ENCODE assay signal across 8 cellular contexts in genomic region chr17:44707755-44708400, GRCh38. TPM values are rescaled to one million over a fixed set of nuclear protein-coding genes. Genes with fewer than 3 reads are reported as not detected.
DNase-seq lines count a peak whose midpoint lies in the region; ATAC-seq and TF ChIP-seq lines count a peak whose summit lies in the region.

No MANE protein-coding gene starts in this region.

- H3K27ac ChIP-seq in SJSA1 (peak overlapping the region; percentile 75), right atrium auricular region (peak overlapping the region; percentile 78 to 80), smooth muscle cell (ENCODE audit: low read depth) (peak overlapping the region; percentile 57)

- peak overlapping the region; percentile 83 for H3K4me3 ChIP-seq in HAP-1
- peak overlapping the region; percentile 64 for H3K4me3 ChIP-seq in SJSA1
- H3K4me3 ChIP-seq in right atrium auricular region = peak overlapping the region; percentile 77 to 90
- peak overlapping the region; percentile 85 for H3K4me3 ChIP-seq in smooth muscle cell

- no peak for DNase-seq in HAP-1 (ENCODE audit: low spot score in 2 of 2)
- DNase-seq in SJSA1 (ENCODE audit: low read depth in 1 of 2, low spot score in 2 of 2) = no peak
- no peak for DNase-seq in right atrium auricular region (ENCODE audit: low spot score)
- no peak for DNase-seq in smooth muscle cell (lab: John Stamatoyannopoulos, UW; ENCODE audit: unreplicated experiment)
- no peak for DNase-seq in KG1 (lab: John Stamatoyannopoulos, UW)
- no peak for DNase-seq in midbrain (lab: John Stamatoyannopoulos, UW)
- DNase-seq in NK-92 treated with Interleukin-12 subunit alpha and Interleukin-12 subunit beta, amount 100 ng/mL, for 24 hours (lab: John Stamatoyannopoulos, UW) = no peak

- no peak for ATAC-seq in GM18868 (IDR thresholded peaks at IDR 0.05; ENCODE audit: unreplicated experiment)

- no peaks in the 10 kb centered on the region for H3F3A ChIP-seq in smooth muscle cell (ENCODE audit: low read depth)

- in situ Hi-C loops in HAP-1 (cut with MboI; ENCODE audit: low sequenced_read_pairs) = no loop called here

- H3K4me1 ChIP-seq in HAP-1 (peaks cover 13% of the 10 kb centered on the region), SJSA1 (replicated peaks) (peaks cover 10% of the 10 kb centered on the region), right atrium auricular region (peaks cover 0 to 14% of the 10 kb centered on the region in 2 donors), smooth muscle cell (ENCODE audit: low read depth) (peaks cover 18% of the 10 kb centered on the region)

- TF ChIP-seq CTCF in right atrium auricular region (IDR thresholded peaks at IDR 0.05) (no peak), smooth muscle cell (IDR thresholded peaks at IDR 0.05; ENCODE audit: borderline replicate concordance, insufficient read depth, poor library complexity, severe bottlenecking) (no peak)

- H3K9ac ChIP-seq in smooth muscle cell (ENCODE audit: low read depth) = peak overlapping the region; percentile 65

- H3K27me3 ChIP-seq in HAP-1 (ENCODE audit: low read depth) (no peaks in the 10 kb centered on the region), SJSA1 (replicated peaks) (no peaks in the 10 kb centered on the region), right atrium auricular region (no peaks in the 10 kb centered on the region), smooth muscle cell (ENCODE audit: low read depth) (no peaks in the 10 kb centered on the region)

- H3K9me3 ChIP-seq in HAP-1 = no peaks in the 10 kb centered on the region
- H3K9me3 ChIP-seq in SJSA1 (replicated peaks) = no peaks in the 10 kb centered on the region
- H3K9me3 ChIP-seq in right atrium auricular region = no peaks in the 10 kb centered on the region
- H3K9me3 ChIP-seq in smooth muscle cell (replicated peaks; ENCODE audit: low read depth) = no peaks in the 10 kb centered on the region

- 53% methylated on average over 4 of the region's 4 CpGs for WGBS in smooth muscle cell (ENCODE audit: low lambda C conversion rate)

- peak overlapping the region; percentile 88 for H2AFZ ChIP-seq in smooth muscle cell (ENCODE audit: low read depth)

- H3K4me2 ChIP-seq in smooth muscle cell = peak overlapping the region; percentile 84

- H3K79me2 ChIP-seq in smooth muscle cell (ENCODE audit: low read depth) = peaks cover 19% of the 10 kb centered on the region

- no peaks in the 10 kb centered on the region for H3K36me3 ChIP-seq in HAP-1 (replicated peaks)
- H3K36me3 ChIP-seq in SJSA1 = peaks cover 12% of the 10 kb centered on the region
- H3K36me3 ChIP-seq in right atrium auricular region = no peaks in the 10 kb centered on the region
- H3K36me3 ChIP-seq in smooth muscle cell (ENCODE audit: low read depth) = no peaks in the 10 kb centered on the region

- H4K20me1 ChIP-seq in smooth muscle cell (ENCODE audit: low read depth) = no peaks in the 10 kb centered on the region

RNA-seq across cellular contexts. Expression of gene DBF4B, which starts 0.6 kb away (rescaled TPM):
- total RNA-seq in SJSA1 (2014; rRNA removed; shearing (Covaris generic)) = 21.0 and 24.7 TPM in 2 replicates
- 1 to 10 TPM; 2.3 to 4.4 TPM for total RNA-seq in right atrium auricular region
- 1.6 and 3.3 TPM in 2 replicates for total RNA-seq in smooth muscle cell
- 2.7 and 4.1 TPM in 2 replicates for polyA plus RNA-seq in smooth muscle cell

RNA-seq across cellular contexts. Expression of gene CCDC43, which starts 18.3 kb away (rescaled TPM):
- 66.7 and 67.0 TPM in 2 replicates for total RNA-seq in SJSA1 (2014; rRNA removed; shearing (Covaris generic))
- total RNA-seq in right atrium auricular region (10 to 100 TPM; 18.8 to 26.7 TPM), smooth muscle cell (26.9 and 29.0 TPM in 2 replicates)
- 19.3 and 25.4 TPM in 2 replicates for polyA plus RNA-seq in smooth muscle cell

RNA-seq across cellular contexts. Expression of gene ADAM11, which starts 50.9 kb away (rescaled TPM):
- 0.13 and 4.4 TPM in 2 replicates for total RNA-seq in SJSA1 (2014; rRNA removed; shearing (Covaris generic))
- 10 to 100 TPM in 1 of 2 donors, 1 to 10 TPM in 1; 6.8 to 19.9 TPM for total RNA-seq in right atrium auricular region
- total RNA-seq in smooth muscle cell = 0.40 TPM in 1 of 2 replicates, not detected in the other
- 0.27 and 0.48 TPM in 2 replicates for polyA plus RNA-seq in smooth muscle cell

RNA-seq across cellular contexts. Expression of gene MEIOC, which starts 51.6 kb away (rescaled TPM):
- total RNA-seq in SJSA1 (2014; rRNA removed; shearing (Covaris generic)) = 0.13 TPM in 1 of 2 replicates, not detected in the other
- total RNA-seq in right atrium auricular region (under 1 TPM in 1 of 2 donors, not detected in 1; 0.44 TPM), smooth muscle cell (0.09 TPM in 1 of 2 replicates, not detected in the other)
- polyA plus RNA-seq in smooth muscle cell = 0.18 TPM in 1 of 2 replicates, not detected in the other
